11 cellular contexts compared by ENCODE assay signal in genomic region chr5:81393430-81393782, GRCh38. TPM values are rescaled to one million over a fixed set of nuclear protein-coding genes. Genes with fewer than 3 reads are reported as not detected.
DNase-seq lines count a peak whose midpoint lies in the region; ATAC-seq, FAIRE-seq and TF ChIP-seq lines count a peak whose summit lies in the region.
"Had no signal": no experiment of that assay in that cellular context is flagged by ENCODE, and none has a peak within 500 bp of the region (broad histone marks: within the 10 kb centered on the region; RNA-seq: fewer than 3 reads in every experiment).

No MANE protein-coding gene starts in this region.

- H3K79me2 ChIP-seq in SK-N-SH (ENCODE audit: insufficient read depth) (no peaks in the 10 kb centered on the region), keratinocyte (ENCODE audit: control insufficient read depth, insufficient read depth, low read length) (no peaks in the 10 kb centered on the region)

- no peak overlapping the region for H3K9ac ChIP-seq in SK-N-SH
- peak overlapping the region; percentile 15 for H3K9ac ChIP-seq in keratinocyte (ENCODE audit: control insufficient read depth, extremely low read depth, insufficient read depth, low read length)

- no peaks in the 10 kb centered on the region for H3K9me1 ChIP-seq in keratinocyte (ENCODE audit: control insufficient read depth, extremely low read depth, insufficient read depth, low read length)

- CTCF ChIA-PET in SK-N-SH (lab: Yijun Ruan, JAX) = interaction anchor here (0.6 kb wide), 1 partner anchor 99 kb away, joined by 3 read pairs; no protein-coding TSS in a partner anchor

- TF ChIP-seq CTCF in SK-N-SH (IDR thresholded peaks at IDR 0.05) (no peak), keratinocyte (optimal IDR thresholded peaks at IDR 0.05 in 1 of 3, IDR thresholded peaks at IDR 0.05 in 1 of 3, conservative IDR thresholded peaks at IDR 0.05 in 1 of 3; ENCODE audit: extremely low read depth in 1 of 3, insufficient read depth in 2 of 3, low read length in 3 of 3) (peak in 1 of 3 experiments; percentile 10), WERI-Rb-1 (IDR thresholded peaks at IDR 0.05; ENCODE audit: low read depth, low read length) (no peak)

- no peak for TF ChIP-seq RAD21 in SK-N-SH (IDR thresholded peaks at IDR 0.05; ENCODE audit: low read length)

- no peak for TF ChIP-seq EP300 in SK-N-SH (IDR thresholded peaks at IDR 0.05; ENCODE audit: borderline replicate concordance in 1 of 2, low read depth in 1 of 2, low read length in 1 of 2)

- ATAC-seq in SK-N-SH treated with all-trans-retinoic acid at 6 μM for 48 hours (no peak), GM19395 (IDR thresholded peaks at IDR 0.05; ENCODE audit: unreplicated experiment) (no peak)
- no peak for ATAC-seq in stimulated activated effector memory CD8-positive, alpha-beta T cell treated with anti-CD3 and anti-CD28 coated beads, Interleukin-12 subunit alpha, Interleukin-12 subunit beta, amount 100 ng/mL, for 72 hours

- H3F3A ChIP-seq in SK-N-SH (replicated peaks; ENCODE audit: insufficient read depth) = no peaks in the 10 kb centered on the region

- peaks cover 4% of the 10 kb centered on the region for H3K4me1 Mint-ChIP-seq in activated naive CD8-positive, alpha-beta T cell treated with anti-CD3 and anti-CD28 coated beads for 36 hours
- H3K4me1 Mint-ChIP-seq in stimulated activated effector memory CD8-positive, alpha-beta T cell treated with anti-CD3 and anti-CD28 coated beads, Interleukin-12 subunit alpha, Interleukin-12 subunit beta, amount 100 ng/mL, for 72 hours = no peaks in the 10 kb centered on the region

- no peaks in the 10 kb centered on the region for H3K9me3 ChIP-seq in SK-N-SH
- no peaks in the 10 kb centered on the region for H3K9me3 ChIP-seq in keratinocyte (ENCODE audit: control insufficient read depth, low read depth, low read length)
- no peaks in the 10 kb centered on the region for H3K9me3 ChIP-seq in WERI-Rb-1 (ENCODE audit: severe bottlenecking)
- H3K9me3 ChIP-seq: neutrophil had no signal

- no peaks in the 10 kb centered on the region for H3K36me3 ChIP-seq in SK-N-SH (replicated peaks in 1 of 2; ENCODE audit: control insufficient read depth in 1 of 2, insufficient read depth in 2 of 2, low read length in 1 of 2)
- H3K36me3 ChIP-seq in keratinocyte (ENCODE audit: control insufficient read depth in 2 of 2, extremely low read depth in 1 of 2, insufficient read depth in 2 of 2, low read length in 2 of 2) = no peaks in the 10 kb centered on the region
- H3K36me3 ChIP-seq in WERI-Rb-1 = no peaks in the 10 kb centered on the region
- H3K36me3 ChIP-seq: neutrophil had no signal

- H3K4me1 ChIP-seq in SK-N-SH (ENCODE audit: control insufficient read depth in 1 of 2, insufficient read depth in 2 of 2, low read depth in 1 of 2, low read length in 1 of 2) = no peaks in the 10 kb centered on the region; a peak in 1 of 4 replicates
- no peaks in the 10 kb centered on the region for H3K4me1 ChIP-seq in keratinocyte (ENCODE audit: control insufficient read depth, extremely low read depth, insufficient read depth, low read length)

- H3K4me2 ChIP-seq in SK-N-SH (peak overlapping the region; percentile 69), keratinocyte (ENCODE audit: control insufficient read depth, extremely low read depth, insufficient read depth, low read depth, low read length) (peak overlapping the region; percentile 69)

- H3K4me3 Mint-ChIP-seq in activated naive CD8-positive, alpha-beta T cell treated with anti-CD3 and anti-CD28 coated beads for 36 hours = peak overlapping the region; percentile 58
- H3K4me3 Mint-ChIP-seq in stimulated activated effector memory CD8-positive, alpha-beta T cell treated with anti-CD3 and anti-CD28 coated beads, Interleukin-12 subunit alpha, Interleukin-12 subunit beta, amount 100 ng/mL, for 72 hours = peak overlapping the region; percentile 37

- H3K27ac ChIP-seq in SK-N-SH (ENCODE audit: low read depth in 2 of 2, low read length in 1 of 2) = no peak overlapping the region
- H3K27ac ChIP-seq in keratinocyte (ENCODE audit: control insufficient read depth, insufficient read depth, low read length) = no peak overlapping the region
- H3K27ac ChIP-seq in WERI-Rb-1 = no peak overlapping the region
- H3K27ac ChIP-seq: neutrophil had no signal

- dilution Hi-C loops in keratinocyte (cut with MboI; ENCODE audit: extremely low pct_ligation_motif_present, low sequenced_read_pairs) = no loop called here

- 30% methylated on average over 10 of the region's 10 CpGs for WGBS in SK-N-SH (ENCODE audit: low lambda C conversion rate)

- no peaks in the 10 kb centered on the region for H3K36me3 Mint-ChIP-seq in activated naive CD8-positive, alpha-beta T cell treated with anti-CD3 and anti-CD28 coated beads for 36 hours
- no peaks in the 10 kb centered on the region for H3K36me3 Mint-ChIP-seq in stimulated activated effector memory CD8-positive, alpha-beta T cell treated with anti-CD3 and anti-CD28 coated beads, Interleukin-12 subunit alpha, Interleukin-12 subunit beta, amount 100 ng/mL, for 72 hours

- H3K9me3 Mint-ChIP-seq in activated naive CD8-positive, alpha-beta T cell treated with anti-CD3 and anti-CD28 coated beads for 36 hours = peaks cover 6% of the 10 kb centered on the region
- peaks cover 3% of the 10 kb centered on the region for H3K9me3 Mint-ChIP-seq in stimulated activated effector memory CD8-positive, alpha-beta T cell treated with anti-CD3 and anti-CD28 coated beads, Interleukin-12 subunit alpha, Interleukin-12 subunit beta, amount 100 ng/mL, for 72 hours

- H3K4me3 ChIP-seq in SK-N-SH (ENCODE audit: low read depth in 2 of 2, low read length in 1 of 2) (peak overlapping the region; percentile 42 to 59), keratinocyte (ENCODE audit: control insufficient read depth in 2 of 3, extremely low read depth in 1 of 3, insufficient read depth in 2 of 3, low read depth in 1 of 3, low read length in 3 of 3) (peak overlapping the region in 2 of 3 experiments; percentile 49 to 53), WERI-Rb-1 (ENCODE audit: low read depth, low read length) (no peak overlapping the region)

- DNase-seq in SK-N-SH (no peak), keratinocyte (ENCODE audit: low read depth, low spot score) (no peak), HK-2 (ENCODE audit: unreplicated experiment) (no peak), WERI-Rb-1 (no peak)
- no peak for DNase-seq in activated naive CD8-positive, alpha-beta T cell treated with anti-CD3 and anti-CD28 coated beads for 36 hours
- no peak for DNase-seq in stimulated activated effector memory CD8-positive, alpha-beta T cell treated with anti-CD3 and anti-CD28 coated beads, Interleukin-12 subunit alpha, Interleukin-12 subunit beta, amount 100 ng/mL, for 72 hours (ENCODE audit: low spot score in 2 of 2)
- DNase-seq: 8988T had no signal

- POLR2A ChIA-PET in SK-N-SH (lab: Yijun Ruan, JAX) = no interaction called here

- H3K27me3 Mint-ChIP-seq in activated naive CD8-positive, alpha-beta T cell treated with anti-CD3 and anti-CD28 coated beads for 36 hours = peaks cover 88% of the 10 kb centered on the region

- H3K27ac Mint-ChIP-seq in activated naive CD8-positive, alpha-beta T cell treated with anti-CD3 and anti-CD28 coated beads for 36 hours = no peak overlapping the region
- no peak overlapping the region for H3K27ac Mint-ChIP-seq in stimulated activated effector memory CD8-positive, alpha-beta T cell treated with anti-CD3 and anti-CD28 coated beads, Interleukin-12 subunit alpha, Interleukin-12 subunit beta, amount 100 ng/mL, for 72 hours

- peak overlapping the region; percentile 41; the same call in 1 of the 2 replicates for H2AFZ ChIP-seq in SK-N-SH (ENCODE audit: low read depth)
- H2AFZ ChIP-seq in keratinocyte (ENCODE audit: control insufficient read depth, low read length) = peak overlapping the region; percentile 51

- H3K27me3 ChIP-seq in SK-N-SH (ENCODE audit: insufficient read depth) = no peaks in the 10 kb centered on the region
- H3K27me3 ChIP-seq in keratinocyte (ENCODE audit: control insufficient read depth, extremely low read depth, insufficient read depth, low read length) = peaks cover 4% of the 10 kb centered on the region
- no peaks in the 10 kb centered on the region for H3K27me3 ChIP-seq in WERI-Rb-1 (ENCODE audit: insufficient read depth, low read depth, severe bottlenecking)

- H3K9me2 ChIP-seq in SK-N-SH = no peaks in the 10 kb centered on the region

- no peak for FAIRE-seq in keratinocyte (lab: Jason Lieb, UNC)
- FAIRE-seq: colon had no signal

- H4K20me1 ChIP-seq in SK-N-SH (ENCODE audit: insufficient read depth) (no peaks in the 10 kb centered on the region), keratinocyte (ENCODE audit: control insufficient read depth, extremely low read depth, insufficient read depth, low read length) (no peaks in the 10 kb centered on the region)

TF ChIP-seq in SK-N-SH treated with all-trans-retinoic acid at 6 μM for 48 hours, 23 proteins besides CTCF, POLR2A, EP300 and RAD21 (continues in another document):
- TF ChIP-seq ZNF70 (CRISPR knock-in tag; IDR thresholded peaks at IDR 0.05) (no peak), OSR1 (CRISPR knock-in tag; IDR thresholded peaks at IDR 0.05) (no peak), ZC3H10 (CRISPR knock-in tag; IDR thresholded peaks at IDR 0.05) (no peak), ARNTL (CRISPR knock-in tag; IDR thresholded peaks at IDR 0.05; ENCODE audit: borderline replicate concordance, low read depth) (no peak), ZNF8 (CRISPR knock-in tag; IDR thresholded peaks at IDR 0.05) (no peak), BACH2 (CRISPR knock-in tag; IDR thresholded peaks at IDR 0.05; ENCODE audit: borderline replicate concordance) (no peak), ISL1 (CRISPR knock-in tag; IDR thresholded peaks at IDR 0.05) (no peak)

RNA-seq across cellular contexts. Expression of gene ACOT12, which starts 0.5 kb away (rescaled TPM):
- polyA plus RNA-seq in SK-N-SH (2012; rRNA removed) (0.07 and 0.19 TPM in 2 replicates), keratinocyte (0.06 TPM in 1 of 3 replicates, not detected in the others)
- 0.03 TPM in 1 of 2 replicates, not detected in the other for polyA plus RNA-seq in SK-N-SH (2012; cell fraction: cytosol; rRNA removed)
- 0.23 TPM in 1 of 2 replicates, not detected in the other for polyA plus RNA-seq in SK-N-SH (2012; cell fraction: nucleus; rRNA removed)
- not detected for total RNA-seq in activated naive CD8-positive, alpha-beta T cell treated with anti-CD3 and anti-CD28 coated beads for 36 hours
- polyA plus RNA-seq in keratinocyte (2011; ENCODE audit: low read depth) = not detected
- not detected in 2 replicates for polyA plus RNA-seq in keratinocyte (2011; cell fraction: cytosol; rRNA removed)
- not detected in 2 replicates for polyA plus RNA-seq in keratinocyte (2011; cell fraction: nucleus; rRNA removed)
- polyA plus RNA-seq in keratinocyte (2012; ENCODE audit: low replicate concordance) = not detected in 2 replicates
- polyA minus RNA-seq in keratinocyte = not detected in 3 replicates
- not detected for polyA minus RNA-seq in keratinocyte (2011; cell fraction: cytosol; rRNA and poly(A)+ RNA removed)
- not detected in 2 replicates for polyA minus RNA-seq in keratinocyte (2011; cell fraction: nucleus; rRNA and poly(A)+ RNA removed)
